ENCODE assay signal across 14 cellular contexts in the genomic region with DNA sequence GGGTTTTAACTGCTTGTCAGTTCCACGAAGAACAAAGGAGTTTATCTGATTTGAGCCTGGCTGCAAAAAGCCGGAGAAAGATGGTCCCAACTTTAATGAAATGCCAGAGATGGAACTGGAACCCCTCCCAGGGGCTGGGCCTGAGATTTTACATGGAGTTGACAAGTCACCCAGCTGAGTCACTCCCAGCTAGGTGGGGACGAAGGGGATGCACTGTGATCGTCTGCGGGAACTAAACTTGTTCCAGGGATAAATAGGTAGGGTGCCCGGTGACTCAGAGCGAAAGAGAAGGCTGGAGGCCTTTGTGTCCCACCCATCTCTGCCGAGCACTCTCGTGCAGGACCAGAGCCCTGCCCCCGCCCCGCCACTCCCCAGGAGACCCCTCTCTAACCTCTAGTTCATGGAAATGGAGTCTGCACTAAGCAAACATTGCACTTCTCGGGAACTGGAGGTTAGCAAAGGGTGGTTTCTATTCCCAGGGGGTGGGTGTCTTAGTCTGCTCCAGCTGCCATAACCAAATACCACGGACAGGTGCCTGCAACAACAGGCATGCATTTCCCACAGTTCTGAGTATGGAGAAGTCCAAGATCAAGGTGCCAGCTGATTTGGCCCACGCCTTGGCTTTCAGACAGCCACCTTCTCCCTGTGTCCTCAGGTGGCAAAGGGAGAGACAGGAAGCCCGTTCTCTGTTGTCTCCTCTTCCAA.
DNase-seq lines count a peak whose midpoint lies in the region; ATAC-seq, FAIRE-seq and TF ChIP-seq lines count a peak whose summit lies in the region.
"Had no signal": no experiment of that assay in that cellular context is flagged by ENCODE, and none has a peak within 500 bp of the region (broad histone marks: within the 10 kb centered on the region; RNA-seq: fewer than 3 reads in every experiment).

No MANE protein-coding gene starts in this region.

- no peak overlapping the region for H2AFZ ChIP-seq in PC-9

- TF ChIP-seq RAD21 in A549 (conservative IDR thresholded peaks at IDR 0.05 in 1 of 2, IDR thresholded peaks at IDR 0.05 in 1 of 2) = no peak

- no peak for TF ChIP-seq EP300 in A549 (IDR thresholded peaks at IDR 0.05)

- no peaks in the 10 kb centered on the region for H3K27me3 ChIP-seq in PC-9 (ENCODE audit: insufficient read depth, low read depth)
- H3K27me3 ChIP-seq: pancreas had no signal

- intact Hi-C loops in PC-9 (cut with micrococcal nuclease; ENCODE audit: unreplicated experiment) = loop anchor here (5.0 kb wide), 2 partner anchors 195 to 225 kb away; no protein-coding TSS in a partner anchor

- FAIRE-seq in A549 (lab: Jason Lieb, UNC) = no peak
- FAIRE-seq: pancreas had no signal

- POLR2A ChIA-PET in A549 (lab: Yijun Ruan, JAX) = no interaction called here
- POLR2A ChIA-PET in PC-9 (lab: Charles Lee; ENCODE audit: unreplicated experiment) = no interaction called here

- H3K4me1 ChIP-seq in A549 (peaks cover 18% of the 10 kb centered on the region), PC-9 (replicated peaks; ENCODE audit: insufficient read depth) (peaks cover 33% of the 10 kb centered on the region)
- H3K4me1 ChIP-seq: pancreas had no signal

- H3K27ac ChIP-seq in A549 = peak overlapping the region in 1 of 2 experiments; percentile 2; a peak in 1 of 6 replicates
- peak overlapping the region; percentile 52; the same call in 1 of the 2 replicates for H3K27ac ChIP-seq in PC-9
- H3K27ac ChIP-seq: coronary artery, pancreas, transverse colon had no signal

- H3K4me2 ChIP-seq in A549 = peak overlapping the region; percentile 42
- no peak overlapping the region for H3K4me2 ChIP-seq in PC-9

- H3K9me2 ChIP-seq in PC-9 (ENCODE audit: insufficient read depth) = no peaks in the 10 kb centered on the region

- H3K4me3 ChIP-seq in A549 (no peak overlapping the region), PC-9 (no peak overlapping the region)
- H3K4me3 ChIP-seq: coronary artery, pancreas, transverse colon had no signal

- peaks cover 48% of the 10 kb centered on the region for H3K36me3 ChIP-seq in PC-9 (ENCODE audit: low read depth)
- H3K36me3 ChIP-seq: pancreas, transverse colon had no signal

- H3F3A ChIP-seq in PC-9 (ENCODE audit: insufficient read depth, low read depth) = peaks cover 93% of the 10 kb centered on the region

- no peaks in the 10 kb centered on the region for H3K79me2 ChIP-seq in PC-9 (ENCODE audit: low read depth)

- TF ChIP-seq CTCF in A549 (IDR thresholded peaks at IDR 0.05) (no peak), PC-9 (conservative IDR thresholded peaks at IDR 0.05) (no peak)

- DNase-seq in A549 (ENCODE audit: low read depth in 1 of 2, low spot score in 1 of 2) = peak; percentile 30 to 51
- DNase-seq in HT1080 (ENCODE audit: low read depth) = peak; percentile 34
- DNase-seq in PC-9 = peak in 1 of 2 experiments; percentile 78
- DNase-seq in iPS-NIHi7 (ENCODE audit: extremely low spot score) = peak; percentile 60
- no peak for DNase-seq in Kasumi-1 (lab: John Stamatoyannopoulos, UW)
- no peak for DNase-seq in NCI-H446 treated with DMSO at 0.1 percent for 48 hours (lab: John Stamatoyannopoulos, UW)
- DNase-seq in NCI-H2029 treated with DMSO at 0.1 percent for 48 hours (lab: John Stamatoyannopoulos, UW) = no peak
- no peak for DNase-seq in NOMO-1 treated with dmso at 0.1 percent for 144 hours (lab: John Stamatoyannopoulos, UW; ENCODE audit: unreplicated experiment)
- DNase-seq: DMS79, Karpas-422, T-helper 1 cell, transverse colon had no signal

- CTCF ChIA-PET in A549 (lab: Yijun Ruan, JAX) (interaction anchor here (0.9 to 2.0 kb wide), 8 partner anchors 11 to 260 kb away, joined by 3 to 7 read pairs (median 3); no protein-coding TSS in a partner anchor), PC-9 (lab: Charles Lee) (interaction anchor here (0.7 kb wide), 1 partner anchor 193 kb away, joined by 3 read pairs; no protein-coding TSS in a partner anchor)

- peak in 1 of 2 experiments; percentile 39; a peak in 3 of 6 replicates for ATAC-seq in A549

- no peak for TF ChIP-seq POLR2A in A549 (IDR thresholded peaks at IDR 0.05; ENCODE audit: low read length)

- WGBS in A549 (ENCODE audit: missing lambda C conversion rate) = 32% methylated on average over 14 of the region's 15 CpGs

- H3K9me3 ChIP-seq in A549 (no peaks in the 10 kb centered on the region), PC-9 (ENCODE audit: insufficient read depth, low read depth) (no peaks in the 10 kb centered on the region)
- H3K9me3 ChIP-seq: pancreas, transverse colon had no signal

- no TSS peak for BruUV-seq in PC-9 (replicated peaks; lab: Mats Ljungman, UMichigan)

- H4K20me1 ChIP-seq in PC-9 (ENCODE audit: insufficient read depth) = peaks cover 42% of the 10 kb centered on the region

TF ChIP-seq in A549, 52 proteins besides CTCF, POLR2A, EP300 and RAD21:
- TF ChIP-seq MAFK (IDR thresholded peaks at IDR 0.05; ENCODE audit: partially characterized antibody) (no peak), PHF8 (IDR thresholded peaks at IDR 0.05; ENCODE audit: borderline replicate concordance, low read depth) (no peak), NFE2L2 (conservative IDR thresholded peaks at IDR 0.05; ENCODE audit: low read length) (no peak), CHD4 (IDR thresholded peaks at IDR 0.05; ENCODE audit: borderline replicate concordance) (no peak), HEYL (CRISPR knock-in tag; IDR thresholded peaks at IDR 0.05) (no peak), ZC3H11A (IDR thresholded peaks at IDR 0.05) (no peak), NPAS2 (CRISPR knock-in tag; IDR thresholded peaks at IDR 0.05; ENCODE audit: borderline replicate concordance) (no peak), RARB (CRISPR knock-in tag; IDR thresholded peaks at IDR 0.05) (no peak), CBX2 (IDR thresholded peaks at IDR 0.05; ENCODE audit: borderline replicate concordance, low read depth) (no peak), JUNB (IDR thresholded peaks at IDR 0.05) (no peak), RNF2 (IDR thresholded peaks at IDR 0.05; ENCODE audit: borderline replicate concordance, low read depth) (no peak), MYC (IDR thresholded peaks at IDR 0.05; ENCODE audit: borderline replicate concordance, low read length) (no peak)
- TF ChIP-seq, protein P1, sequence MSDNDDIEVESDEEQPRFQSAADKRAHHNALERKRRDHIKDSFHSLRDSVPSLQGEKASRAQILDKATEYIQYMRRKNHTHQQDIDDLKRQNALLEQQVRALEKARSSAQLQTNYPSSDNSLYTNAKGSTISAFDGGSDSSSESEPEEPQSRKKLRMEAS (IDR thresholded peaks at IDR 0.05) = no peak
- TF ChIP-seq, protein P2, sequence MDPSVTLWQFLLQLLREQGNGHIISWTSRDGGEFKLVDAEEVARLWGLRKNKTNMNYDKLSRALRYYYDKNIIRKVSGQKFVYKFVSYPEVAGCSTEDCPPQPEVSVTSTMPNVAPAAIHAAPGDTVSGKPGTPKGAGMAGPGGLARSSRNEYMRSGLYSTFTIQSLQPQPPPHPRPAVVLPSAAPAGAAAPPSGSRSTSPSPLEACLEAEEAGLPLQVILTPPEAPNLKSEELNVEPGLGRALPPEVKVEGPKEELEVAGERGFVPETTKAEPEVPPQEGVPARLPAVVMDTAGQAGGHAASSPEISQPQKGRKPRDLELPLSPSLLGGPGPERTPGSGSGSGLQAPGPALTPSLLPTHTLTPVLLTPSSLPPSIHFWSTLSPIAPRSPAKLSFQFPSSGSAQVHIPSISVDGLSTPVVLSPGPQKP (IDR thresholded peaks at IDR 0.05; ENCODE audit: low read depth, low read length) = no peak
- TF ChIP-seq, protein P3, sequence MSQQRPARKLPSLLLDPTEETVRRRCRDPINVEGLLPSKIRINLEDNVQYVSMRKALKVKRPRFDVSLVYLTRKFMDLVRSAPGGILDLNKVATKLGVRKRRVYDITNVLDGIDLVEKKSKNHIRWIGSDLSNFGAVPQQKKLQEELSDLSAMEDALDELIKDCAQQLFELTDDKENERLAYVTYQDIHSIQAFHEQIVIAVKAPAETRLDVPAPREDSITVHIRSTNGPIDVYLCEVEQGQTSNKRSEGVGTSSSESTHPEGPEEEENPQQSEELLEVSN (IDR thresholded peaks at IDR 0.05; ENCODE audit: borderline replicate concordance, low read depth) = no peak

Comparison
In these comparisons a context has a peak if more than half of its experiments do, and no peak if none do; other contexts are left out.
1. DNase-seq: peak in A549 (2 of 2), HT1080 (single experiment) and iPS-NIHi7 (single experiment); none in Kasumi-1 (0 of 2), NCI-H446 treated with DMSO at 0.1 percent for 48 hours (single experiment), NCI-H2029 treated with DMSO at 0.1 percent for 48 hours (single experiment) and NOMO-1 treated with dmso at 0.1 percent for 144 hours (single experiment).